ENCODE assay signal across 21 cellular contexts in the genomic region with DNA sequence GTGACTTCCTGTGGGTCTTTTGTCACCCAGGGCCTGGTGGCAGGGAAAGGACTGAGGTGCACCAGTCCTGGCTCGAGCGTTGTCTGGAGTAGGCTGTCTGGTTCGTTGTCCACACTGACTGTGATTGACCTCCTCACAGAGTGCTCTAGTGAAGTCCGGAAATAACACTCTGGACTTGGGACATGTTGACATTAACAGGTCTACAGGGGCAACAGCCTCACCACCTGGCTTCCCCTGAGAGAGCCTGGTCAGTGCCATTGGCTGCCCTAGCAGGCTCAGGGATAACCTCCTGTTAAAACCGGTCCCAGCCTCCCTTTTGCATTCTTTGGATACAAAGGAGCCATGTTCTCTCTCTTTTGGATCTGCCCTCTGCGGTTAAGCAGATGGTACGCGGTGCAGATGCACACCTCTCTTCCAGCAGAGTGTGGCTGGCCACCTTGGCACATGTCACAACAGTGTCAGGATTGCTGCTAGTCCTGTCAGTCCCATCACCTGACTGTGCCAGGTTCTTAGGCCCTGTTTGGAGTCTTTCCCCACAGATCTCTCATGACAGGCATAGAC. TPM values are rescaled to one million over a fixed set of nuclear protein-coding genes. Genes with fewer than 3 reads are reported as not detected.
DNase-seq lines count a peak whose midpoint lies in the region; ATAC-seq and TF ChIP-seq lines count a peak whose summit lies in the region.
"Had no signal": no experiment of that assay in that cellular context is flagged by ENCODE, and none has a peak within 500 bp of the region (broad histone marks: within the 10 kb centered on the region; RNA-seq: fewer than 3 reads in every experiment).

No MANE protein-coding gene starts in this region.

- H3K4me3 Mint-ChIP-seq in activated CD8-positive, alpha-beta memory T cell treated with anti-CD3 and anti-CD28 coated beads, Interleukin-2, amount 10 ng/mL, durations not matched to agents 7 days and 5 days = no peak overlapping the region
- H3K4me3 Mint-ChIP-seq: activated CD4-positive, alpha-beta memory T cell treated with anti-CD3 and anti-CD28 coated beads for 36 hours; HFFc6; neural crest cell; stimulated activated naive CD8-positive, alpha-beta T cell treated with anti-CD3 and anti-CD28 coated beads, Interleukin-15, amount 100 ng/mL, for 72 hours had no signal

- H3K27me3 Mint-ChIP-seq in activated CD8-positive, alpha-beta memory T cell treated with anti-CD3 and anti-CD28 coated beads, Interleukin-2, amount 10 ng/mL, durations not matched to agents 7 days and 5 days = no peaks in the 10 kb centered on the region
- H3K27me3 Mint-ChIP-seq: activated CD4-positive, alpha-beta memory T cell treated with anti-CD3 and anti-CD28 coated beads for 36 hours; stimulated activated naive CD8-positive, alpha-beta T cell treated with anti-CD3 and anti-CD28 coated beads, Interleukin-15, amount 100 ng/mL, for 72 hours had no signal

- no peaks in the 10 kb centered on the region for H3K27me3 ChIP-seq in ascending aorta
- H3K27me3 ChIP-seq in layer of hippocampus (ENCODE audit: control insufficient read depth, insufficient read depth, low read length) = no peaks in the 10 kb centered on the region
- H3K27me3 ChIP-seq in gastrocnemius medialis = no peaks in the 10 kb centered on the region
- H3K27me3 ChIP-seq: adrenal gland, foreskin keratinocyte, uterus had no signal

- H3K27ac Mint-ChIP-seq in activated CD8-positive, alpha-beta memory T cell treated with anti-CD3 and anti-CD28 coated beads, Interleukin-2, amount 10 ng/mL, durations not matched to agents 7 days and 5 days = peak overlapping the region; percentile 72
- H3K27ac Mint-ChIP-seq: activated CD4-positive, alpha-beta memory T cell treated with anti-CD3 and anti-CD28 coated beads for 36 hours; HFFc6 had no signal

- H3K36me3 ChIP-seq in ascending aorta (peaks cover 21 to 26% of the 10 kb centered on the region in 2 donors), gastrocnemius medialis (peaks cover 0 to 26% of the 10 kb centered on the region in 2 donors)
- H3K36me3 ChIP-seq: adrenal gland, uterus had no signal

- peaks cover 14% of the 10 kb centered on the region for H3K36me3 Mint-ChIP-seq in activated CD8-positive, alpha-beta memory T cell treated with anti-CD3 and anti-CD28 coated beads, Interleukin-2, amount 10 ng/mL, durations not matched to agents 7 days and 5 days

- ATAC-seq in activated CD8-positive, alpha-beta memory T cell treated with anti-CD3 and anti-CD28 coated beads, Interleukin-2, amount 10 ng/mL, durations not matched to agents 7 days and 5 days = no peak
- peak; percentile 24 to 28 for ATAC-seq in gastrocnemius medialis
- ATAC-seq: A549; foreskin keratinocyte; stimulated activated naive CD8-positive, alpha-beta T cell treated with anti-CD3 and anti-CD28 coated beads, Interleukin-15, amount 100 ng/mL, for 72 hours had no signal

- no peak for TF ChIP-seq CTCF in ascending aorta (IDR thresholded peaks at IDR 0.05)
- no peak for TF ChIP-seq CTCF in gastrocnemius medialis (IDR thresholded peaks at IDR 0.05 in 4 of 5, conservative IDR thresholded peaks at IDR 0.05 in 1 of 5)

- peaks cover 39% of the 10 kb centered on the region for H3K4me1 Mint-ChIP-seq in activated CD8-positive, alpha-beta memory T cell treated with anti-CD3 and anti-CD28 coated beads, Interleukin-2, amount 10 ng/mL, durations not matched to agents 7 days and 5 days

- intact Hi-C loops in ascending aorta (cut with DNase I) (no loop called here), gastrocnemius medialis (cut with DNase I; ENCODE audit: low total_unique reads) (no loop called here)

- H3K4me3 ChIP-seq in ascending aorta (no peak overlapping the region), gastrocnemius medialis (no peak overlapping the region)
- H3K4me3 ChIP-seq: A549, adrenal gland, uterus had no signal

- no peak for DNase-seq in activated CD8-positive, alpha-beta memory T cell treated with anti-CD3 and anti-CD28 coated beads, Interleukin-2, amount 10 ng/mL, durations not matched to agents 7 days and 5 days
- no peak for DNase-seq in activated CD8-positive, alpha-beta memory T cell treated with anti-CD3 and anti-CD28 coated beads for 24 hours
- DNase-seq in ascending aorta (ENCODE audit: low spot score in 2 of 2) (no peak), gastrocnemius medialis (peak in 1 of 2 donors; percentile 23), epidermal melanocyte (ENCODE audit: insufficient read length, low spot score) (no peak), NCI-H2196 treated with DMSO at 0.1 percent for 48 hours (lab: John Stamatoyannopoulos, UW; ENCODE audit: unreplicated experiment) (no peak)
- DNase-seq in stimulated activated CD4-positive, alpha-beta T cell treated with anti-CD3 and anti-CD28 coated beads, Interleukin-1b, Interleukin-23, amount 100 ng/mL, for 48 hours = no peak
- DNase-seq: activated CD4-positive, alpha-beta memory T cell treated with anti-CD3 and anti-CD28 coated beads for 36 hours; adrenal gland; foreskin keratinocyte; HFFc6; NCI-H1436; NCI-H345; retina; RPMI8226; stimulated activated naive CD8-positive, alpha-beta T cell treated with anti-CD3 and anti-CD28 coated beads, Interleukin-15, amount 100 ng/mL, for 72 hours; SW 1271; uterus had no signal

- TF ChIP-seq POLR2A in gastrocnemius medialis (IDR thresholded peaks at IDR 0.05) = no peak

- in situ Hi-C loops in gastrocnemius medialis (cut with MboI; ENCODE audit: low sequenced_read_pairs in 4 of 4) = no loop called here

- H3K4me1 ChIP-seq in ascending aorta (peaks cover 21 to 45% of the 10 kb centered on the region in 2 donors), gastrocnemius medialis (peaks cover 52 to 63% of the 10 kb centered on the region in 2 donors)
- H3K4me1 ChIP-seq: uterus had no signal

- no peaks in the 10 kb centered on the region for H3K9me3 Mint-ChIP-seq in activated CD8-positive, alpha-beta memory T cell treated with anti-CD3 and anti-CD28 coated beads, Interleukin-2, amount 10 ng/mL, durations not matched to agents 7 days and 5 days (ENCODE audit: low read depth)
- H3K9me3 Mint-ChIP-seq: activated CD4-positive, alpha-beta memory T cell treated with anti-CD3 and anti-CD28 coated beads for 36 hours; HFFc6; neural crest cell; stimulated activated naive CD8-positive, alpha-beta T cell treated with anti-CD3 and anti-CD28 coated beads, Interleukin-15, amount 100 ng/mL, for 72 hours had no signal

- H3K9me3 ChIP-seq in ascending aorta = no peaks in the 10 kb centered on the region
- H3K9me3 ChIP-seq in gastrocnemius medialis = no peaks in the 10 kb centered on the region
- H3K9me3 ChIP-seq: A549, adrenal gland, uterus had no signal

- CTCF ChIA-PET in activated CD8-positive, alpha-beta memory T cell treated with anti-CD3 and anti-CD28 coated beads, Interleukin-2, amount 10 ng/mL, durations not matched to agents 7 days and 5 days (lab: Charles Lee) = interaction anchor here (0.6 kb wide), 1 partner anchor 28 kb away, joined by 3 read pairs; no protein-coding TSS in a partner anchor

- H3K27ac ChIP-seq in ascending aorta = peak overlapping the region; percentile 41 to 44
- H3K27ac ChIP-seq in layer of hippocampus (ENCODE audit: low read depth, low read length) = peak overlapping the region; percentile 44
- peak overlapping the region; percentile 60 to 81 (median 68) for H3K27ac ChIP-seq in gastrocnemius medialis
- H3K27ac ChIP-seq: A549, foreskin keratinocyte, uterus had no signal

RNA-seq across cellular contexts. Expression of a gene that starts 46.2 kb away (rescaled TPM):
- total RNA-seq in activated CD8-positive, alpha-beta memory T cell treated with anti-CD3 and anti-CD28 coated beads, Interleukin-2, amount 10 ng/mL, durations not matched to agents 7 days and 5 days = 10 to 100 TPM; 62.2 to 63.5 TPM
- 41.4 TPM for total RNA-seq in ascending aorta
- 10 to 100 TPM in 3 of 4 donors, 1 to 10 TPM in 1; 9.0 to 18.5 (median 14.5) TPM for total RNA-seq in gastrocnemius medialis

RNA-seq across cellular contexts. Expression of a gene that starts 53.2 kb away (rescaled TPM):
- total RNA-seq in activated CD8-positive, alpha-beta memory T cell treated with anti-CD3 and anti-CD28 coated beads, Interleukin-2, amount 10 ng/mL, durations not matched to agents 7 days and 5 days = 100 to 1,000 TPM; 548 to 587 TPM
- total RNA-seq in ascending aorta = 52.5 TPM
- total RNA-seq in gastrocnemius medialis = 10 to 100 TPM; 19.1 to 40.0 (median 25.4) TPM

Comparison
In these comparisons a context has a peak if more than half of its experiments do, and no peak if none do; other contexts are left out.
1. RNA of a gene that starts 53.2 kb away (total RNA-seq): 548 to 587 TPM in activated CD8-positive, alpha-beta memory T cell treated with anti-CD3 and anti-CD28 coated beads, Interleukin-2, amount 10 ng/mL, durations not matched to agents 7 days and 5 days; 52.5 TPM in ascending aorta (single experiment) and 19.1 to 40.0 TPM in gastrocnemius medialis; every median in the first group is over 10 times any median in the second.
2. Peak in every context shown above with its lines, with median percentiles within 50 percentile points of each other: H3K27ac ChIP-seq.